In the genomic region with DNA sequence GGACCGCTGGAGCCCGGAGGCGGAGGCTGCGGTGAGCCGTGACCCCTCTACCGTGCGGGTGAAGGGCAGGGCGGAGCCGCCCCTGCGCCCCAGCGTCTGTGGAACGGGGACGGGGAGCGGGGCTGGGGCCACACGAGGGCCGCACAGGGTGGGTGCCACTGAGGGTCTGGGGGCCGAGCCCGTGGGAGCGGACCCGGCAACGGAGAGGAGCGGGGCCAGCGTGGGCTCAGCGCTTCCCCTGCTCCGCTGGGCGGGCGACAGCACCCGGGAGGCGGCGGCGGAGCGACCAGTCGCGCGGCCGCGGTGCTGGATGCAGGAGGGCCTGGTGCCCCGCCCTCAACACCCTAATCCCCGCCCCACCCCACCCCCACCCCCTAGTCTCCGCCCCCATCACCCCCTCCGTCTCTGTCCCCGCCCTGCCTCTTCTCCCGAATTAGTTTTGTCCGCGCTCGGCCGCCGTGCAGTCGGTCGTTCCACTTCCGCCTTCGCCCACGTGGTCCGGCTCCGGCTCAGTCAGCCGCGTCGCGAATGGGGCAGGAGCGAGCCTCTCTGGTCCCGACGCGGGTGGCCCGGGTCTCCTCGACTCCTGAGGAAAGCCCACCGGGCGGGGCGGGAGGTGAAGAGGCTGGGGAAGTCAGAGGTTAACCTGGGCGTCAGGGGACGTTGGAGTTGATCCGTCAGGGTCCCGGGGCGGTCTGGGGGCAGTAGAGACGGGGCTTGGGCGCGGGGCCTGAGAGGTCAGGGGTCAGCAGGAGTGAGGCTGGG, we compare ENCODE assay signal across 8 cellular contexts. TPM values are rescaled to one million over a fixed set of nuclear protein-coding genes. Genes with fewer than 3 reads are reported as not detected.
A peak's percentile ranks its signal among the peaks of the same experiment; 100 is the strongest.
DNase-seq lines count a peak whose midpoint lies in the region; ATAC-seq, FAIRE-seq and TF ChIP-seq lines count a peak whose summit lies in the region.

A gene (plus strand): TSS at position 512 of the 765 bp plus-strand sequence. CDS start 447 bp downstream, outside the sequence.

- H3K36me3 ChIP-seq in kidney (ENCODE audit: control insufficient read depth in 1 of 2, insufficient read depth in 2 of 2, low read length in 2 of 2) = peaks cover 12 to 21% of the 10 kb centered on the region in 2 donors

- peak within 1 kb of the TSS; percentile 70 to 75 for H3K4me3 ChIP-seq in kidney (ENCODE audit: low read length in 2 of 2)

- H3K4me1 ChIP-seq in kidney (ENCODE audit: control insufficient read depth in 1 of 2, insufficient read depth in 1 of 2, low read depth in 1 of 2, low read length in 2 of 2) = peaks cover 4 to 6% of the 10 kb centered on the region in 2 donors

- no peak for FAIRE-seq in kidney (lab: Jason Lieb, UNC)

- ATAC-seq in GM19035 (IDR thresholded peaks at IDR 0.05; ENCODE audit: unreplicated experiment) (peak; percentile 65), HG03342 (IDR thresholded peaks at IDR 0.05; ENCODE audit: unreplicated experiment) (peak; percentile 61)

- H3K9me3 ChIP-seq in kidney (ENCODE audit: control insufficient read depth in 1 of 2, low read length in 2 of 2) = no peaks in the 10 kb centered on the region

- peak within 1 kb of the TSS; percentile 57 to 81 for H3K27ac ChIP-seq in kidney (ENCODE audit: low read depth in 2 of 2, low read length in 2 of 2)

- TF ChIP-seq CTCF in AG09319 (IDR thresholded peaks at IDR 0.05; ENCODE audit: low read depth, low read length) = no peak
- no peak for TF ChIP-seq CTCF in kidney (IDR thresholded peaks at IDR 0.05; ENCODE audit: borderline replicate concordance, extremely low read depth, insufficient read depth)

- intact Hi-C loops in kidney (cut with DNase I) = no loop called here

- H3K9ac ChIP-seq in kidney (ENCODE audit: low read length in 2 of 2) = peak within 1 kb of the TSS; percentile 32 to 55

- DNase-seq in AG09319 (ENCODE audit: extremely low read depth, low read depth) = peak; percentile 77
- DNase-seq in NCI-H460 (ENCODE audit: extremely low read depth, low read depth) = peak; percentile 94
- DNase-seq in activated CD4-positive, CD25-positive, alpha-beta regulatory T cell treated with anti-CD3 and anti-CD28 coated beads, Interleukin-2, amount 50 U/mL, for 72 hours = peak; percentile 91
- DNase-seq in cerebellar cortex (ENCODE audit: low spot score) = peak; percentile 93
- peak; percentile 98 for DNase-seq in kidney
- peak; percentile 86 to 89 for DNase-seq in stimulated activated CD4-positive, alpha-beta T cell treated with anti-CD3 and anti-CD28 coated beads, Interleukin-15, amount 100 ng/mL, for 1 hour (ENCODE audit: low read depth in 1 of 2, low spot score in 1 of 2)

RNA-seq across cellular contexts. Expression of the gene that starts here (rescaled TPM):
- 37.7 and 42.2 TPM in 2 replicates for total RNA-seq in NCI-H460 (2014; rRNA removed; shearing (Covaris generic))
- 179 TPM in 2 replicates for polyA plus RNA-seq in NCI-H460 (2014; cell fraction: nucleus; rRNA removed)
- 28.8 TPM for total RNA-seq in kidney
- 16.1 TPM for polyA plus RNA-seq in kidney (ENCODE audit: insufficient read depth, low read depth, low replicate concordance)

Comparison
In these comparisons a context has a peak if more than half of its experiments do, and no peak if none do; other contexts are left out.
1. Peak in every context shown above with its lines: DNase-seq, ATAC-seq, H3K4me3 ChIP-seq and H3K27ac ChIP-seq.